3 cellular contexts compared by ENCODE assay signal in genomic region chr9:90658783-90659182, GRCh38.
TF ChIP-seq lines count a peak whose summit lies in the region.

No MANE protein-coding gene starts in this region.

TF ChIP-seq in IMR-90, 13 proteins besides CTCF, POLR2A, EP300 and RAD21:
- TF ChIP-seq CEBPB (IDR thresholded peaks at IDR 0.05; ENCODE audit: low read depth, low read length) (peak; percentile 60), ELK1 (IDR thresholded peaks at IDR 0.05; ENCODE audit: borderline replicate concordance, low read depth, low read length) (no peak)
TF ChIP-seq in IMR-90: peak in this region for 1.

TF ChIP-seq in Ishikawa, 13 proteins besides CTCF, POLR2A, EP300 and RAD21:
- TF ChIP-seq CEBPB (IDR thresholded peaks at IDR 0.05) = 0 out of 2 replicates have a peak, but pooled peaks have one; percentile 29
- no peak for TF ChIP-seq YY1 (IDR thresholded peaks at IDR 0.05; ENCODE audit: low read depth)

TF ChIP-seq in H1, 55 proteins besides CTCF, POLR2A, EP300 and RAD21:
- TF ChIP-seq CEBPB (IDR thresholded peaks at IDR 0.05; ENCODE audit: low read depth, low read length) (peak; percentile 34; the same call in 1 of the 2 replicates), BACH1 (IDR thresholded peaks at IDR 0.05; ENCODE audit: low read length) (no peak)
